In genomic region chr3:168338176-168338575, GRCh38 we compare ENCODE assay signal across 5 cellular contexts.
"Had no signal": no experiment of that assay in that cellular context is flagged by ENCODE, and none has a peak within 500 bp of the region (broad histone marks: within the 10 kb centered on the region; RNA-seq: fewer than 3 reads in every experiment).

No MANE protein-coding gene starts in this region.

- H3K4me3 ChIP-seq: K562 had no signal

- H3K27ac ChIP-seq: HL-60 had no signal

- DNase-seq: IMR-90, KBM-7, KG1 had no signal
